ENCODE assay signal across 25 cellular contexts in the genomic region with DNA sequence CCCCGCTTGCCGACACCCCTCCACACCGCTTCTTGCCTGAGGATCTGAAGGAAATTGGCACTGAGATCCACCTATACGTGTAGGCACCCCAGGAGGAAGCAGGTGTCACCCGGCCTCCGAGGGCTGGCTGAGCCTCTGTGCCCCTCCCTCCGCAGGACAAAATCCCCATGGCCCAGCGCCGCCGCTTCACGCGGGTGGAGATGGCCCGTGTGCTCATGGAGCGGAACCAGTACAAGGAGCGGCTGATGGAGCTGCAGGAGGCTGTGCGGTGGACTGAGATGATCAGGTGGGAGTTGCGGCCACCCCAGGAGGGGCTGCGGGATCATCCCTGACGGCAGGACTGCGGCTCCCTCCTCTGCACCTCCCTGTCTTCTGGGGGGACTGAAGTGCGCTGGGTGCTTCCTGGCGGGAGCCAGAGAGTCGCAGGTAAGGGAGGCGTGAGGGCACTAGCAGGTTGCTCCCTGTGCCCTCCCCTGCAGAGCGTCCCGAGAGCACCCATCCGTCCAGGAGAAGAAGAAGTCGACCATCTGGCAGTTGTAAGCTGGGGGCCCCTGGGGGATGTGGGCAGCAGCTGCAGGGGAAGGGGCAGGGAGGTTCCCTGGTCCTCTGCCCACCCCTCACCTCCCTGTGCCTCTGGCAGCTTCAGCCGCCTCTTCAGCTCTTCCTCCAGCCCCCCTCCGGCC.
"Had no signal": no experiment of that assay in that cellular context is flagged by ENCODE, and none has a peak within 500 bp of the region (broad histone marks: within the 10 kb centered on the region; RNA-seq: fewer than 3 reads in every experiment).

No MANE protein-coding gene starts in this region.

- H3K36me3 ChIP-seq: neural progenitor cell had no signal

- H3K27ac Mint-ChIP-seq: activated CD4-positive, alpha-beta memory T cell treated with anti-CD3 and anti-CD28 coated beads, Interleukin-2, amount 10 ng/mL, durations not matched to agents 7 days and 5 days; activated naive CD4-positive, alpha-beta T cell treated with anti-CD3 and anti-CD28 coated beads, Interleukin-2, amount 50 U/mL, for 24 hours; activated naive CD8-positive, alpha-beta T cell treated with anti-CD3 and anti-CD28 coated beads, Interleukin-2, amount 50 U/mL, for 24 hours; activated T-cell treated with anti-CD3 and anti-CD28 coated beads, Interleukin-2, amount 50 U/mL, for 24 hours; activated T-helper 17 cell treated with anti-CD3 and anti-CD28 coated beads, Interleukin-2, amount 50 U/mL, for 72 hours; dendritic cell treated with granulocyte-macrophage colony-stimulating factor and Interleukin-4, amounts not matched to agents 40 ng/mL and 50 ng/mL, for 4 days; endodermal cell; immature natural killer cell; memory B cell; natural killer cell; neural progenitor cell had no signal

- H3K4me3 Mint-ChIP-seq: activated CD4-positive, alpha-beta memory T cell treated with anti-CD3 and anti-CD28 coated beads, Interleukin-2, amount 10 ng/mL, durations not matched to agents 7 days and 5 days; activated CD4-positive, alpha-beta T cell treated with anti-CD3 and anti-CD28 coated beads, Interleukin-2, amount 10 ng/mL, durations not matched to agents 7 days and 5 days; activated naive CD4-positive, alpha-beta T cell treated with anti-CD3 and anti-CD28 coated beads, Interleukin-2, amount 50 U/mL, for 24 hours; activated naive CD8-positive, alpha-beta T cell treated with anti-CD3 and anti-CD28 coated beads, Interleukin-2, amount 50 U/mL, for 24 hours; activated T-cell treated with anti-CD3 and anti-CD28 coated beads, Interleukin-2, amount 50 U/mL, for 24 hours; activated T-helper 17 cell treated with anti-CD3 and anti-CD28 coated beads, Interleukin-2, amount 50 U/mL, for 72 hours; central memory CD8-positive, alpha-beta T cell; dendritic cell treated with granulocyte-macrophage colony-stimulating factor and Interleukin-4, amounts not matched to agents 40 ng/mL and 50 ng/mL, for 4 days; endodermal cell; immature natural killer cell; memory B cell; natural killer cell; neural progenitor cell had no signal

- H3K4me1 ChIP-seq: heart left ventricle, neural progenitor cell had no signal

- H3K27me3 Mint-ChIP-seq: activated CD4-positive, alpha-beta memory T cell treated with anti-CD3 and anti-CD28 coated beads, Interleukin-2, amount 10 ng/mL, durations not matched to agents 7 days and 5 days; activated CD4-positive, alpha-beta T cell treated with anti-CD3 and anti-CD28 coated beads, Interleukin-2, amount 10 ng/mL, durations not matched to agents 7 days and 5 days; activated naive CD4-positive, alpha-beta T cell treated with anti-CD3 and anti-CD28 coated beads, Interleukin-2, amount 50 U/mL, for 24 hours; activated naive CD8-positive, alpha-beta T cell treated with anti-CD3 and anti-CD28 coated beads, Interleukin-2, amount 50 U/mL, for 24 hours; activated T-cell treated with anti-CD3 and anti-CD28 coated beads, Interleukin-2, amount 50 U/mL, for 24 hours; activated T-helper 17 cell treated with anti-CD3 and anti-CD28 coated beads, Interleukin-2, amount 50 U/mL, for 72 hours; central memory CD8-positive, alpha-beta T cell; dendritic cell treated with granulocyte-macrophage colony-stimulating factor and Interleukin-4, amounts not matched to agents 40 ng/mL and 50 ng/mL, for 4 days; memory B cell had no signal

- DNase-seq: activated CD4-positive, alpha-beta memory T cell treated with anti-CD3 and anti-CD28 coated beads, Interleukin-2, amount 10 ng/mL, durations not matched to agents 7 days and 5 days; activated CD4-positive, alpha-beta T cell treated with anti-CD3 and anti-CD28 coated beads for 1 hour; activated CD4-positive, alpha-beta T cell treated with anti-CD3 and anti-CD28 coated beads, Interleukin-2, amount 10 ng/mL, durations not matched to agents 7 days and 5 days; activated CD8-positive, alpha-beta memory T cell treated with anti-CD3 and anti-CD28 coated beads, Interleukin-2, amount 50 U/mL, for 48 hours; activated gamma-delta T cell treated with Interleukin-2 at 50 U/mL for 16 hours; activated naive CD8-positive, alpha-beta T cell treated with anti-CD3 and anti-CD28 coated beads, Interleukin-2, amount 50 U/mL, for 24 hours; activated T-cell treated with anti-CD3 and anti-CD28 coated beads, Interleukin-2, amount 50 U/mL, for 24 hours; foreskin fibroblast; hypothalamus; immature natural killer cell; kidney; left colon; natural killer cell; stimulated activated CD4-positive, alpha-beta T cell treated with anti-CD3 and anti-CD28 coated beads, Interleukin-15, amount 100 ng/mL, for 24 hours; stimulated activated naive CD4-positive, alpha-beta T cell treated with Interleukin-2 at 50 U/mL for 16 hours; transverse colon had no signal

- H3K9me3 Mint-ChIP-seq: activated CD4-positive, alpha-beta memory T cell treated with anti-CD3 and anti-CD28 coated beads, Interleukin-2, amount 10 ng/mL, durations not matched to agents 7 days and 5 days; activated CD4-positive, alpha-beta T cell treated with anti-CD3 and anti-CD28 coated beads, Interleukin-2, amount 10 ng/mL, durations not matched to agents 7 days and 5 days; activated naive CD4-positive, alpha-beta T cell treated with anti-CD3 and anti-CD28 coated beads, Interleukin-2, amount 50 U/mL, for 24 hours; activated naive CD8-positive, alpha-beta T cell treated with anti-CD3 and anti-CD28 coated beads, Interleukin-2, amount 50 U/mL, for 24 hours; activated T-cell treated with anti-CD3 and anti-CD28 coated beads, Interleukin-2, amount 50 U/mL, for 24 hours; activated T-helper 17 cell treated with anti-CD3 and anti-CD28 coated beads, Interleukin-2, amount 50 U/mL, for 72 hours; central memory CD8-positive, alpha-beta T cell; dendritic cell treated with granulocyte-macrophage colony-stimulating factor and Interleukin-4, amounts not matched to agents 40 ng/mL and 50 ng/mL, for 4 days; endodermal cell; immature natural killer cell; memory B cell; natural killer cell; neural progenitor cell had no signal

- H3K27me3 ChIP-seq: heart left ventricle, neural progenitor cell, transverse colon had no signal

- H3K9ac ChIP-seq: neural progenitor cell had no signal

- H3K4me2 ChIP-seq: neural progenitor cell had no signal

- H3K27ac ChIP-seq: heart left ventricle, neural progenitor cell, transverse colon had no signal

- H3K9me3 ChIP-seq: heart left ventricle, transverse colon had no signal

- H3K4me3 ChIP-seq: heart left ventricle, neural progenitor cell, transverse colon had no signal

- H2AFZ ChIP-seq: neural progenitor cell had no signal

- ATAC-seq: activated naive CD8-positive, alpha-beta T cell treated with anti-CD3 and anti-CD28 coated beads, Interleukin-2, amount 50 U/mL, for 24 hours; activated T-helper 17 cell treated with anti-CD3 and anti-CD28 coated beads, Interleukin-2, amount 50 U/mL, for 72 hours; heart left ventricle; natural killer cell; right cardiac atrium had no signal

- H3K4me1 Mint-ChIP-seq: activated T-helper 17 cell treated with anti-CD3 and anti-CD28 coated beads, Interleukin-2, amount 50 U/mL, for 72 hours; endodermal cell; memory B cell; natural killer cell; neural progenitor cell had no signal
